ENCODE assay signal across 2 cellular contexts in the genomic region with DNA sequence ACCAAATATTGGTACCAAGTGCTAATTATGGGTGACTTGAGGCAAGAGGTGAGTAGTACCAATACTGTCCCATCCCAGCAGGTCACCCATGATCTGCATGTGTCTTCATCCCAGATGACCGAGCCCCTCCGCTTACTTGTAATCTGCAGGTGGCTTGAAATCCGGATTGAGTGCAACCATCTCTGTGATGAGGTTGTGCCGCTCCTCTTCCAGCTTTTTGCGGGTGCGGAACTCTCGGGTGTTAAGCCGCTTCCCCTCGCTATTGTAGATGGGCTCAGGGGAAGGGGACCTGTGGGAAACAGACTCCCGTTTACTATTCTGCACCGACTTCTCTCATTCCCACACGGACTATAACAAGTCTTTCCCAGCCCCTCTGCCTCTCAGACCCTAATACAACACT.
TF ChIP-seq lines count a peak whose summit lies in the region.

No MANE protein-coding gene starts in this region.

TF ChIP-seq in WTC11, 78 proteins besides CTCF, POLR2A, EP300 and RAD21:
- TF ChIP-seq ZNF423 (CRISPR knock-in tag; IDR thresholded peaks at IDR 0.05) (no peak), ZNF317 (CRISPR knock-in tag; IDR thresholded peaks at IDR 0.05; ENCODE audit: borderline replicate concordance, low read depth) (no peak), ZNF263 (CRISPR knock-in tag; IDR thresholded peaks at IDR 0.05; ENCODE audit: low read depth) (no peak), ZNF396 (CRISPR knock-in tag; IDR thresholded peaks at IDR 0.05; ENCODE audit: borderline replicate concordance) (no peak), MYBL2 (CRISPR knock-in tag; IDR thresholded peaks at IDR 0.05) (no peak), HMGA2 (CRISPR knock-in tag; IDR thresholded peaks at IDR 0.05) (no peak), TEAD1 (CRISPR knock-in tag; IDR thresholded peaks at IDR 0.05) (no peak), RELA (CRISPR knock-in tag; IDR thresholded peaks at IDR 0.05; ENCODE audit: borderline replicate concordance) (no peak), ZNF416 (CRISPR knock-in tag; IDR thresholded peaks at IDR 0.05) (no peak)
- TF ChIP-seq, protein P1, sequence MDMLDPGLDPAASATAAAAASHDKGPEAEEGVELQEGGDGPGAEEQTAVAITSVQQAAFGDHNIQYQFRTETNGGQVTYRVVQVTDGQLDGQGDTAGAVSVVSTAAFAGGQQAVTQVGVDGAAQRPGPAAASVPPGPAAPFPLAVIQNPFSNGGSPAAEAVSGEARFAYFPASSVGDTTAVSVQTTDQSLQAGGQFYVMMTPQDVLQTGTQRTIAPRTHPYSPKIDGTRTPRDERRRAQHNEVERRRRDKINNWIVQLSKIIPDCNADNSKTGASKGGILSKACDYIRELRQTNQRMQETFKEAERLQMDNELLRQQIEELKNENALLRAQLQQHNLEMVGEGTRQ (CRISPR knock-in tag; IDR thresholded peaks at IDR 0.05) = no peak
- TF ChIP-seq, protein P2, sequence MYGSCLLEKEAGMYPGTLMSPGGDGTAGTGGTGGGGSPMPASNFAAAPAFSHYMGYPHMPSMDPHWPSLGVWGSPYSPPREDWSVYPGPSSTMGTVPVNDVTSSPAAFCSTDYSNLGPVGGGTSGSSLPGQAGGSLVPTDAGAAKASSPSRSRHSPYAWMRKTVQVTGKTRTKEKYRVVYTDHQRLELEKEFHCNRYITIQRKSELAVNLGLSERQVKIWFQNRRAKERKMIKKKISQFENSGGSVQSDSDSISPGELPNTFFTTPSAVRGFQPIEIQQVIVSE (CRISPR knock-in tag; IDR thresholded peaks at IDR 0.05; ENCODE audit: borderline replicate concordance) = no peak
- TF ChIP-seq, protein P3, sequence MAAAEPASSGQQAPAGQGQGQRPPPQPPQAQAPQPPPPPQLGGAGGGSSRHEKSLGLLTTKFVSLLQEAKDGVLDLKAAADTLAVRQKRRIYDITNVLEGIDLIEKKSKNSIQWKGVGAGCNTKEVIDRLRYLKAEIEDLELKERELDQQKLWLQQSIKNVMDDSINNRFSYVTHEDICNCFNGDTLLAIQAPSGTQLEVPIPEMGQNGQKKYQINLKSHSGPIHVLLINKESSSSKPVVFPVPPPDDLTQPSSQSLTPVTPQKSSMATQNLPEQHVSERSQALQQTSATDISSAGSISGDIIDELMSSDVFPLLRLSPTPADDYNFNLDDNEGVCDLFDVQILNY (CRISPR knock-in tag; IDR thresholded peaks at IDR 0.05) = no peak
- TF ChIP-seq, protein P4, sequence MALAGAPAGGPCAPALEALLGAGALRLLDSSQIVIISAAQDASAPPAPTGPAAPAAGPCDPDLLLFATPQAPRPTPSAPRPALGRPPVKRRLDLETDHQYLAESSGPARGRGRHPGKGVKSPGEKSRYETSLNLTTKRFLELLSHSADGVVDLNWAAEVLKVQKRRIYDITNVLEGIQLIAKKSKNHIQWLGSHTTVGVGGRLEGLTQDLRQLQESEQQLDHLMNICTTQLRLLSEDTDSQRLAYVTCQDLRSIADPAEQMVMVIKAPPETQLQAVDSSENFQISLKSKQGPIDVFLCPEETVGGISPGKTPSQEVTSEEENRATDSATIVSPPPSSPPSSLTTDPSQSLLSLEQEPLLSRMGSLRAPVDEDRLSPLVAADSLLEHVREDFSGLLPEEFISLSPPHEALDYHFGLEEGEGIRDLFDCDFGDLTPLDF (CRISPR knock-in tag; IDR thresholded peaks at IDR 0.05) = no peak

TF ChIP-seq in HepG2, 621 proteins besides CTCF, POLR2A, EP300 and RAD21:
- TF ChIP-seq CENPX (CRISPR knock-in tag; IDR thresholded peaks at IDR 0.05) (no peak), ZNF724P (CRISPR knock-in tag; IDR thresholded peaks at IDR 0.05; ENCODE audit: borderline replicate concordance) (no peak), POLR2G (IDR thresholded peaks at IDR 0.05; ENCODE audit: low read depth, low read length) (peak; percentile 36; the same call in 1 of the 2 replicates), HMGA1 (CRISPR knock-in tag; conservative IDR thresholded peaks at IDR 0.05) (no peak), RBM22 (optimal IDR thresholded peaks at IDR 0.05; ENCODE audit: low read length) (peak; percentile 91)
- TF ChIP-seq, protein P5, sequence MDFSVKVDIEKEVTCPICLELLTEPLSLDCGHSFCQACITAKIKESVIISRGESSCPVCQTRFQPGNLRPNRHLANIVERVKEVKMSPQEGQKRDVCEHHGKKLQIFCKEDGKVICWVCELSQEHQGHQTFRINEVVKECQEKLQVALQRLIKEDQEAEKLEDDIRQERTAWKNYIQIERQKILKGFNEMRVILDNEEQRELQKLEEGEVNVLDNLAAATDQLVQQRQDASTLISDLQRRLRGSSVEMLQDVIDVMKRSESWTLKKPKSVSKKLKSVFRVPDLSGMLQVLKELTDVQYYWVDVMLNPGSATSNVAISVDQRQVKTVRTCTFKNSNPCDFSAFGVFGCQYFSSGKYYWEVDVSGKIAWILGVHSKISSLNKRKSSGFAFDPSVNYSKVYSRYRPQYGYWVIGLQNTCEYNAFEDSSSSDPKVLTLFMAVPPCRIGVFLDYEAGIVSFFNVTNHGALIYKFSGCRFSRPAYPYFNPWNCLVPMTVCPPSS (IDR thresholded peaks at IDR 0.05) = no peak
